Comparison of ENCODE assay signal across 1 cellular context in genomic region chr3:85482193-85482450, GRCh38.
TF ChIP-seq lines count a peak whose summit lies in the region.

No MANE protein-coding gene starts in this region.

TF ChIP-seq in K562, 482 proteins besides CTCF, POLR2A, EP300 and RAD21 (continued from another document):
- TF ChIP-seq ZNF592 (IDR thresholded peaks at IDR 0.05): 0 out of 2 replicates have a peak, but pooled peaks have one; percentile 20
